ENCODE assay signal across 8 cellular contexts in genomic region chr6:36683145-36683655, GRCh38. TPM values are rescaled to one million over a fixed set of nuclear protein-coding genes. Genes with fewer than 3 reads are reported as not detected.
DNase-seq lines count a peak whose midpoint lies in the region; ATAC-seq, FAIRE-seq and TF ChIP-seq lines count a peak whose summit lies in the region.

No MANE protein-coding gene starts in this region.

- H3K9me3 ChIP-seq in BLaER1 treated with 17β-estradiol and CSF1 and Interleukin-3, amounts not matched to agents 10 nM and 100 nM (replicated peaks in 1 of 11) = no peaks in the 10 kb centered on the region
- H3K9me3 ChIP-seq in GM12878 (replicated peaks; ENCODE audit: control insufficient read depth, insufficient read depth, low read length) = no peaks in the 10 kb centered on the region; the same call in 2 of the 3 replicates

- H3K79me2 ChIP-seq in GM12878 (ENCODE audit: control insufficient read depth, insufficient read depth, low read length) = peaks cover 65% of the 10 kb centered on the region

- intact Hi-C loops in GM12878 (cut with micrococcal nuclease; ENCODE audit: unreplicated experiment) = loop anchor here (2.0 to 5.0 kb wide), 4 partner anchors 44 to 261 kb away; partner anchors contain the start of genes KCTD20, PXT1 and STK38

- H4K20me1 ChIP-seq in BLaER1 treated with 17β-estradiol and CSF1 and Interleukin-3, amounts not matched to agents 10 nM and 100 nM = peaks cover 92 to 97% (median 95%) of the 10 kb centered on the region in 11 experiments
- H4K20me1 ChIP-seq in GM12878 (ENCODE audit: control insufficient read depth, insufficient read depth) = peaks cover 15% of the 10 kb centered on the region

- peak overlapping the region; percentile 84 to 99 (median 95); a peak in 20 of 22 replicates for H3K9ac ChIP-seq in BLaER1 treated with 17β-estradiol and CSF1 and Interleukin-3, amounts not matched to agents 10 nM and 100 nM
- peak overlapping the region; percentile 1; the same call in 1 of the 2 replicates for H3K9ac ChIP-seq in GM12878 (ENCODE audit: control insufficient read depth, insufficient read depth, low read length)

- ATAC-seq in GM12878 (no peak), HG03139 (IDR thresholded peaks at IDR 0.05; ENCODE audit: unreplicated experiment) (no peak), HG02981 (IDR thresholded peaks at IDR 0.05; ENCODE audit: unreplicated experiment) (no peak)

- CTCF ChIA-PET in GM12878 (lab: Yijun Ruan, JAX) = interaction anchor here (0.6 to 10.7 kb wide), 11 partner anchors 9 to 185 kb away, joined by 3 to 146 read pairs (median 9); no protein-coding TSS in a partner anchor

- SMC1A ChIA-PET in GM12878 (lab: Charles Lee; ENCODE audit: uncharacterized antibody, unreplicated experiment) = interaction anchor here (0.7 to 12.0 kb wide), 11 partner anchors 13 to 99 kb away, joined by 3 to 199 read pairs (median 5); no protein-coding TSS in a partner anchor

- no peaks in the 10 kb centered on the region for H3K27me3 ChIP-seq in BLaER1 treated with 17β-estradiol and CSF1 and Interleukin-3, amounts not matched to agents 10 nM and 100 nM
- no peaks in the 10 kb centered on the region for H3K27me3 ChIP-seq in GM12878 (replicated peaks in 1 of 2; ENCODE audit: control insufficient read depth in 2 of 2, insufficient read depth in 2 of 2, low read length in 1 of 2)

- POLR2A ChIA-PET in GM12878 (lab: Charles Lee) = interaction anchor here (0.6 to 13.6 kb wide), 10 partner anchors 17 to 102 kb away, joined by 3 to 243 read pairs (median 6); no protein-coding TSS in a partner anchor

- H3K4me3 ChIP-seq in BLaER1 treated with 17β-estradiol and CSF1 and Interleukin-3, amounts not matched to agents 10 nM and 100 nM = peak overlapping the region in 9 of 10 experiments; percentile 79 to 100 (median 94); a peak in 16 of 20 replicates
- H3K4me3 ChIP-seq in GM12878 = peak overlapping the region; percentile 44

- peaks cover 50 to 63% (median 58%) of the 10 kb centered on the region in 10 experiments for H3K4me1 ChIP-seq in BLaER1 treated with 17β-estradiol and CSF1 and Interleukin-3, amounts not matched to agents 10 nM and 100 nM
- H3K4me1 ChIP-seq in GM12878 (ENCODE audit: control insufficient read depth, insufficient read depth, low read length) = peaks cover 38% of the 10 kb centered on the region

- TF ChIP-seq EP300 in GM12878 (IDR thresholded peaks at IDR 0.05; ENCODE audit: borderline replicate concordance in 1 of 2, control insufficient read depth in 1 of 2, low read depth in 2 of 2, low read length in 2 of 2) = no peak

- in situ Hi-C loops in KBM-7 (cut with MboI; ENCODE audit: low pct_unique_long_range_greater_than_20kb, low sequenced_read_pairs) = loop anchor here (10.0 kb wide), 1 partner anchor 58 kb away; no protein-coding TSS in a partner anchor
- in situ Hi-C loops in GM12878 (cut with MboI) = loop anchor here (5.0 kb wide), 1 partner anchor 61 kb away; no protein-coding TSS in a partner anchor

- peak overlapping the region; percentile 86 to 98 (median 95) for H3K4me2 ChIP-seq in BLaER1 treated with 17β-estradiol and CSF1 and Interleukin-3, amounts not matched to agents 10 nM and 100 nM
- H3K4me2 ChIP-seq in GM12878 (ENCODE audit: control insufficient read depth, insufficient read depth) = peak overlapping the region; percentile 67

- no peak overlapping the region for H2AFZ ChIP-seq in GM12878 (ENCODE audit: control insufficient read depth, low read depth, low read length)

- TF ChIP-seq CTCF in GM12878 (IDR thresholded peaks at IDR 0.05 in 2 of 3, conservative IDR thresholded peaks at IDR 0.05 in 1 of 3; ENCODE audit: control insufficient read depth in 2 of 3, extremely low read depth in 1 of 3, insufficient read depth in 1 of 3, low read depth in 3 of 3, low read length in 3 of 3) = no peak

- RAD21 ChIA-PET in GM12878 (lab: Charles Lee; ENCODE audit: unreplicated experiment) = interaction anchor here (0.7 to 10.6 kb wide), 11 partner anchors 9 to 78 kb away, joined by 3 to 195 read pairs (median 6); no protein-coding TSS in a partner anchor

- no peak for TF ChIP-seq POLR2A in GM12878 (IDR thresholded peaks at IDR 0.05; ENCODE audit: low read depth, low read length)

- peaks cover 70 to 87% (median 82%) of the 10 kb centered on the region in 11 experiments for H3K36me3 ChIP-seq in BLaER1 treated with 17β-estradiol and CSF1 and Interleukin-3, amounts not matched to agents 10 nM and 100 nM
- peaks cover 31 to 38% of the 10 kb centered on the region in 2 experiments for H3K36me3 ChIP-seq in GM12878 (ENCODE audit: control insufficient read depth in 2 of 2, insufficient read depth in 2 of 2, low read length in 1 of 2)

- DNase-seq in KBM-7 = peak; percentile 66
- no peak for DNase-seq in GM12878 (ENCODE audit: low read depth, low spot score)
- DNase-seq in myocyte (ENCODE audit: low read depth) = peak; percentile 27
- no peak for DNase-seq in NOMO-1 (lab: John Stamatoyannopoulos, UW; ENCODE audit: unreplicated experiment in 2 of 2)
- DNase-seq in AML-193 (lab: John Stamatoyannopoulos, UW) = no peak

- no TSS peak for BruUV-seq in GM12878 (replicated peaks; lab: Mats Ljungman, UMichigan)

- TF ChIP-seq RAD21 in GM12878 (IDR thresholded peaks at IDR 0.05; ENCODE audit: insufficient read depth, low read depth, low read length) = no peak

- FAIRE-seq in GM12878 (lab: Jason Lieb, UNC) = no peak

- 50% methylated on average over 6 of the region's 6 CpGs for WGBS in GM12878 (ENCODE audit: insufficient coverage, insufficient replicate concordance, low lambda C conversion rate, missing lambda C conversion rate)

- peak overlapping the region in 10 of 11 experiments; percentile 64 to 99 (median 93); a peak in 20 of 22 replicates for H3K27ac ChIP-seq in BLaER1 treated with 17β-estradiol and CSF1 and Interleukin-3, amounts not matched to agents 10 nM and 100 nM
- H3K27ac ChIP-seq in GM12878 (ENCODE audit: control insufficient read depth, insufficient read depth) = peak overlapping the region; percentile 66

TF ChIP-seq in GM12878, 131 proteins besides CTCF, POLR2A, EP300 and RAD21 (continues in another document):
- TF ChIP-seq, protein P1, sequence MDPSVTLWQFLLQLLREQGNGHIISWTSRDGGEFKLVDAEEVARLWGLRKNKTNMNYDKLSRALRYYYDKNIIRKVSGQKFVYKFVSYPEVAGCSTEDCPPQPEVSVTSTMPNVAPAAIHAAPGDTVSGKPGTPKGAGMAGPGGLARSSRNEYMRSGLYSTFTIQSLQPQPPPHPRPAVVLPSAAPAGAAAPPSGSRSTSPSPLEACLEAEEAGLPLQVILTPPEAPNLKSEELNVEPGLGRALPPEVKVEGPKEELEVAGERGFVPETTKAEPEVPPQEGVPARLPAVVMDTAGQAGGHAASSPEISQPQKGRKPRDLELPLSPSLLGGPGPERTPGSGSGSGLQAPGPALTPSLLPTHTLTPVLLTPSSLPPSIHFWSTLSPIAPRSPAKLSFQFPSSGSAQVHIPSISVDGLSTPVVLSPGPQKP (IDR thresholded peaks at IDR 0.05; ENCODE audit: low read depth, low read length) = no peak

RNA-seq across cellular contexts. Expression of gene CDKN1A, which starts 4.7 kb away (rescaled TPM):
- 98.4 and 111 TPM in 2 replicates for total RNA-seq in GM12878 (2013; cell fraction: nucleolus; rRNA removed)
- 186 and 198 TPM in 2 replicates for total RNA-seq in GM12878 (2014; rRNA removed)
- 139 and 144 TPM in 2 replicates for total RNA-seq in GM12878 (2014; rRNA removed; fragmentation: Illumina TruSeq; extraction: Trizol)
- 315 and 321 TPM in 2 replicates for total RNA-seq in GM12878 (2021)
- 50.2 TPM for polyA plus RNA-seq in GM12878 (2011; ENCODE audit: low read depth)
- 103 and 200 TPM in 2 replicates for polyA plus RNA-seq in GM12878 (2011; rRNA removed)
- polyA plus RNA-seq in GM12878 (2011; cell fraction: cytosol; rRNA removed) = 275 and 303 TPM in 2 replicates
- polyA plus RNA-seq in GM12878 (2011; cell fraction: nucleus; rRNA removed) = 252 and 284 TPM in 2 replicates
- 129 and 156 TPM in 2 replicates for polyA plus RNA-seq in GM12878 (2012)
- polyA plus RNA-seq in GM12878 (2014; fragmentation: Illumina TruSeq; extraction: Trizol) = 154 and 232 TPM in 2 replicates
- 10 to 100 TPM; 25.2 to 48.4 TPM for polyA plus RNA-seq in GM12878 (2014; fragmentation: Nextera tagmentation; extraction: Ambion mirVana)
- polyA plus RNA-seq in GM12878 (2014; rRNA removed) = 330 and 358 TPM in 2 replicates
- polyA plus RNA-seq in GM12878 (2016; fragmentation: Nextera tagmentation; extraction: Ambion mirVana) = 100 to 1,000 TPM; 604 to 637 TPM
- polyA minus RNA-seq in GM12878 (2011; rRNA and poly(A)+ RNA removed) = 81.2 and 140 TPM in 2 replicates
- polyA minus RNA-seq in GM12878 (2011; cell fraction: cytosol; rRNA and poly(A)+ RNA removed) = 55.9 and 57.9 TPM in 2 replicates
- polyA minus RNA-seq in GM12878 (2011; cell fraction: nucleus; rRNA and poly(A)+ RNA removed) = 58.8 and 96.6 TPM in 2 replicates
- 1,798 and 2,123 TPM in 2 replicates for total RNA-seq in myocyte
- polyA plus RNA-seq in myocyte (2012) = 1,534 TPM

RNA-seq across cellular contexts. Expression of gene RAB44, which starts 14.4 kb away (rescaled TPM):
- total RNA-seq in GM12878 (2013; cell fraction: nucleolus; rRNA removed) = 0.23 TPM in 1 of 2 replicates, not detected in the other
- 0.06 TPM in 1 of 2 replicates, not detected in the other for total RNA-seq in GM12878 (2014; rRNA removed)
- total RNA-seq in GM12878 (2014; rRNA removed; fragmentation: Illumina TruSeq; extraction: Trizol) = not detected in 2 replicates
- 0.05 TPM in 1 of 2 replicates, not detected in the other for total RNA-seq in GM12878 (2021)
- polyA plus RNA-seq in GM12878 (2011; ENCODE audit: low read depth) = not detected
- polyA plus RNA-seq in GM12878 (2011; rRNA removed) = 0.05 TPM in 1 of 2 replicates, not detected in the other
- 0.05 and 0.06 TPM in 2 replicates for polyA plus RNA-seq in GM12878 (2011; cell fraction: cytosol; rRNA removed)
- polyA plus RNA-seq in GM12878 (2011; cell fraction: nucleus; rRNA removed) = 0.24 and 0.26 TPM in 2 replicates
- 0.03 and 0.05 TPM in 2 replicates for polyA plus RNA-seq in GM12878 (2012)
- polyA plus RNA-seq in GM12878 (2014; fragmentation: Illumina TruSeq; extraction: Trizol) = 0.01 TPM in 1 of 2 replicates, not detected in the other
- polyA plus RNA-seq in GM12878 (2014; fragmentation: Nextera tagmentation; extraction: Ambion mirVana) = under 1 TPM in 1 of 2 experiments, not detected in 1; 0.02 TPM
- polyA plus RNA-seq in GM12878 (2014; rRNA removed) = 0.01 and 0.05 TPM in 2 replicates
- under 1 TPM; 0.05 to 0.08 TPM for polyA plus RNA-seq in GM12878 (2016; fragmentation: Nextera tagmentation; extraction: Ambion mirVana)
- 0.05 TPM in 1 of 2 replicates, not detected in the other for polyA minus RNA-seq in GM12878 (2011; rRNA and poly(A)+ RNA removed)
- not detected in 2 replicates for polyA minus RNA-seq in GM12878 (2011; cell fraction: cytosol; rRNA and poly(A)+ RNA removed)
- polyA minus RNA-seq in GM12878 (2011; cell fraction: nucleus; rRNA and poly(A)+ RNA removed) = not detected in 2 replicates
- total RNA-seq in myocyte = not detected in 2 replicates
- 0.15 TPM for polyA plus RNA-seq in myocyte (2012)

Comparison
In these comparisons a context has a peak if more than half of its experiments do, and no peak if none do; other contexts are left out.
1. DNase-seq: peak in KBM-7 (single experiment) and myocyte (single experiment); none in GM12878 (single experiment), NOMO-1 (0 of 2) and AML-193 (0 of 2).